25 cellular contexts compared by ENCODE assay signal in genomic region chr9:135104761-135105160, GRCh38. TPM values are rescaled to one million over a fixed set of nuclear protein-coding genes. Genes with fewer than 3 reads are reported as not detected.
"Had no signal": no experiment of that assay in that cellular context is flagged by ENCODE, and none has a peak within 500 bp of the region (broad histone marks: within the 10 kb centered on the region; RNA-seq: fewer than 3 reads in every experiment).

No MANE protein-coding gene starts in this region.

- DNase-seq: hippocampal formation; left colon; left lung; lower lobe of right lung; mammary epithelial cell; mesenchymal stem cell; naive thymus-derived CD8-positive, alpha-beta T cell; occipital lobe; right lobe of liver; stimulated activated CD4-positive, alpha-beta T cell treated with anti-CD3 and anti-CD28 coated beads, Interleukin-12 subunit alpha, Interleukin-12 subunit beta, amount 100 ng/mL, for 4 hours; stimulated activated CD4-positive, alpha-beta T cell treated with anti-CD3 and anti-CD28 coated beads, Interleukin-15, amount 100 ng/mL, for 24 hours; stimulated activated CD4-positive, alpha-beta T cell treated with anti-CD3 and anti-CD28 coated beads, Interleukin-2, amount 100 ng/mL, for 24 hours; stimulated activated CD4-positive, alpha-beta T cell treated with anti-CD3 and anti-CD28 coated beads, Interleukin-4, amount 100 ng/mL, for 1 hour; stimulated activated naive B cell treated with anti-CD40 and anti-IgM and Interleukin-4, amounts not matched to agents 10 μg/mL and 1 μg/mL and 100 μg/mL, for 72 hours; stimulated activated naive CD8-positive, alpha-beta T cell treated with anti-CD3 and anti-CD28 coated beads, Interleukin-15, Interleukin-2, amounts not matched to agents 100 U/mL and 50 U/mL, for 24 hours; stomach; testis; transverse colon; upper lobe of left lung had no signal

- H3K27me3 ChIP-seq: right atrium auricular region, right lobe of liver, testis, thyroid gland, upper lobe of left lung, vagina had no signal

- H3K36me3 ChIP-seq: left lung, lower lobe of right lung, neutrophil, right atrium auricular region, right lobe of liver, stomach, thyroid gland, transverse colon, upper lobe of left lung, vagina had no signal

- H3K9ac ChIP-seq: parathyroid adenoma had no signal

- ATAC-seq: left colon; left lung; naive thymus-derived CD8-positive, alpha-beta T cell; right lobe of liver; stimulated activated naive B cell treated with anti-CD40 and anti-IgM and Interleukin-4, amounts not matched to agents 10 μg/mL and 1 μg/mL and 100 μg/mL, for 72 hours; stimulated activated naive CD8-positive, alpha-beta T cell treated with anti-CD3 and anti-CD28 coated beads, Interleukin-15, Interleukin-2, amounts not matched to agents 100 U/mL and 50 U/mL, for 24 hours had no signal

- H3K4me3 ChIP-seq: left lung, lower lobe of right lung, right atrium auricular region, right lobe of liver, skin epidermis, stomach, testis, thyroid gland, transverse colon, upper lobe of left lung, vagina had no signal

- H3K9me3 ChIP-seq: left lung, lower lobe of right lung, neutrophil, right atrium auricular region, right lobe of liver, stomach, testis, thyroid gland, transverse colon, upper lobe of left lung, vagina had no signal

- H3K27ac ChIP-seq: left lung, lower lobe of right lung, neutrophil, parathyroid adenoma, right atrium auricular region, right lobe of liver, skin epidermis, stomach, testis, thyroid gland, transverse colon, upper lobe of left lung, vagina had no signal

- H3K4me1 ChIP-seq: left lung, lower lobe of right lung, parathyroid adenoma, right lobe of liver, testis, transverse colon, upper lobe of left lung had no signal

RNA-seq across cellular contexts. Expression of gene OLFM1, which starts 17.3 kb away (rescaled TPM):
- total RNA-seq: naive thymus-derived CD8-positive, alpha-beta T cell had no signal
